20 cellular contexts compared by ENCODE assay signal in genomic region chr4:1572964-1573720, GRCh38.
A peak's percentile ranks its signal among the peaks of the same experiment; 100 is the strongest.
DNase-seq lines count a peak whose midpoint lies in the region; FAIRE-seq and TF ChIP-seq lines count a peak whose summit lies in the region.
"Had no signal": no experiment of that assay in that cellular context is flagged by ENCODE, and none has a peak within 500 bp of the region (broad histone marks: within the 10 kb centered on the region; RNA-seq: fewer than 3 reads in every experiment).

No MANE protein-coding gene starts in this region.

- TF ChIP-seq POLR2A in GM12891 (IDR thresholded peaks at IDR 0.05; ENCODE audit: low read depth, low read length), result no peak

- no peak overlapping the region for H3K4ac ChIP-seq in neuronal stem cell (ENCODE audit: low read length)

- H3K4me3 ChIP-seq in neuronal stem cell (ENCODE audit: low read length in 2 of 2) (peak overlapping the region in 1 of 2 donors; percentile 29), ascending aorta (no peak overlapping the region)
- H3K4me3 ChIP-seq: SJSA1 had no signal

- TF ChIP-seq CTCF in chondrocyte (IDR thresholded peaks at IDR 0.05) (no peak), ascending aorta (IDR thresholded peaks at IDR 0.05) (no peak), GM10248 (IDR thresholded peaks at IDR 0.05; ENCODE audit: control extremely low read depth, extremely low read depth, low read depth, missing control alignments) (no peak)

- H4K8ac ChIP-seq in neuronal stem cell (ENCODE audit: low read depth, low read length), result no peak overlapping the region

- WGBS in neuronal stem cell (ENCODE audit: extremely low coverage in 2 of 2, insufficient read length in 2 of 2, insufficient replicate concordance in 1 of 2), 2 donors, result 100% methylated on average over 2 of the region's 2 CpGs

- no peak overlapping the region for H2AK5ac ChIP-seq in neuronal stem cell (ENCODE audit: low read depth, low read length)

- FAIRE-seq in GM12891 (lab: Jason Lieb, UNC), result peak; percentile 77

- H3K27me3 Mint-ChIP-seq in chondrocyte (ENCODE audit: low read depth), result no peaks in the 10 kb centered on the region

- no peak overlapping the region for H2BK5ac ChIP-seq in neuronal stem cell (ENCODE audit: low read length)

- no peak overlapping the region for H2AFZ ChIP-seq in neuronal stem cell (ENCODE audit: low read length)

- H3K27ac ChIP-seq in neuronal stem cell (replicated peaks; ENCODE audit: low read length) (no peak overlapping the region), ascending aorta (no peak overlapping the region)
- H3K27ac ChIP-seq: HL-60, SJSA1 had no signal

- H3K4me1 ChIP-seq in neuronal stem cell (ENCODE audit: control insufficient read depth in 2 of 2, insufficient read depth in 1 of 2, low read depth in 1 of 2, low read length in 2 of 2) (peaks cover under 1 to 23% of the 10 kb centered on the region in 2 donors), ascending aorta (peaks cover 0 to under 1% of the 10 kb centered on the region in 2 donors)
- H3K4me1 ChIP-seq: SJSA1 had no signal

- H3K27me3 ChIP-seq in neuronal stem cell (ENCODE audit: control insufficient read depth in 3 of 3, insufficient read depth in 3 of 3, low read depth in 1 of 3, low read length in 3 of 3) (peaks cover 0 to 64% (median 0%) of the 10 kb centered on the region in 3 experiments), ascending aorta (no peaks in the 10 kb centered on the region)
- H3K27me3 ChIP-seq: SJSA1 had no signal

- H3K27ac Mint-ChIP-seq in chondrocyte (ENCODE audit: unreplicated experiment), result no peak overlapping the region

- CTCF ChIA-PET in HEK293T (lab: Yijun Ruan, JAX), result interaction anchor here (1.2 kb wide), 1 partner anchor 56 kb away, joined by 5 read pairs; no protein-coding TSS in a partner anchor
- CTCF ChIA-PET in GM10248 (lab: Yijun Ruan, JAX), result no interaction called here

- intact Hi-C loops in ascending aorta (cut with DNase I), result no loop called here

- H3K18ac ChIP-seq in neuronal stem cell (ENCODE audit: low read length), result no peak overlapping the region

- no peaks in the 10 kb centered on the region for H3K9me3 ChIP-seq in neuronal stem cell (replicated peaks in 1 of 2; ENCODE audit: control insufficient read depth in 2 of 2, insufficient read depth in 1 of 2, low read depth in 1 of 2, low read length in 2 of 2)
- H3K9me3 ChIP-seq in ascending aorta, result no peaks in the 10 kb centered on the region
- H3K9me3 ChIP-seq: SJSA1 had no signal

- H3K4me3 Mint-ChIP-seq in chondrocyte (ENCODE audit: unreplicated experiment), result no peak overlapping the region

- no peak overlapping the region for H2BK12ac ChIP-seq in neuronal stem cell (ENCODE audit: low read length)

- peaks cover 0 to 3% of the 10 kb centered on the region in 2 donors for H3K36me3 ChIP-seq in neuronal stem cell (replicated peaks in 1 of 2; ENCODE audit: control insufficient read depth in 2 of 2, insufficient read depth in 2 of 2, low read length in 2 of 2)
- no peaks in the 10 kb centered on the region for H3K36me3 ChIP-seq in ascending aorta
- H3K36me3 ChIP-seq: SJSA1 had no signal

- no peaks in the 10 kb centered on the region for H3K4me1 Mint-ChIP-seq in chondrocyte (ENCODE audit: low read depth)

- peak overlapping the region; percentile 38 for H3K9ac ChIP-seq in neuronal stem cell (ENCODE audit: low read depth, low read length, poor library complexity)

- no peak overlapping the region for H2BK15ac ChIP-seq in neuronal stem cell (ENCODE audit: low read length)

- H2BK120ac ChIP-seq in neuronal stem cell (ENCODE audit: low read depth, low read length), result no peak overlapping the region

- no peak overlapping the region for H3K23ac ChIP-seq in neuronal stem cell (ENCODE audit: low read depth, low read length, poor library complexity)

- POLR2A ChIA-PET in HEK293T (lab: Yijun Ruan, JAX), result interaction anchor here (1.0 kb wide), 1 partner anchor 226 kb away, joined by 3 read pairs; the partner anchor contains the start of gene UVSSA
- POLR2A ChIA-PET in GM10248 (lab: Yijun Ruan, JAX), result interaction anchor here (0.5 kb wide), 1 partner anchor 130 kb away, joined by 3 read pairs; no protein-coding TSS in a partner anchor

- peaks cover 2% of the 10 kb centered on the region for H3K79me1 ChIP-seq in neuronal stem cell (ENCODE audit: low read depth, low read length)

- no peaks in the 10 kb centered on the region for H3K9me3 Mint-ChIP-seq in chondrocyte (ENCODE audit: low read depth)

- H4K91ac ChIP-seq in neuronal stem cell (ENCODE audit: low read depth, low read length, poor library complexity), result no peak overlapping the region

- no peaks in the 10 kb centered on the region for H3K36me3 Mint-ChIP-seq in chondrocyte (ENCODE audit: low read depth)

- DNase-seq in GM12891 (ENCODE audit: insufficient read length, low spot score) (no peak), HEK293T (ENCODE audit: extremely low spot score) (no peak), chondrocyte (ENCODE audit: low spot score) (peak; percentile 15), neuronal stem cell (ENCODE audit: low spot score) (no peak), ascending aorta (ENCODE audit: low spot score in 2 of 2) (no peak), NCI-H2107 (lab: John Stamatoyannopoulos, UW) (no peak), NCI-H1105 treated with DMSO at 0.1 percent for 48 hours (lab: John Stamatoyannopoulos, UW) (no peak), GM10248 (ENCODE audit: extremely low spot score) (no peak)
- DNase-seq: DMS53, GOT3, KBM-7, NCI-H1436, NCI-H2029, NCI-H2171 treated with DMSO at 0.1 percent for 48 hours, NCI-H446 treated with DMSO at 0.1 percent for 48 hours, OCI-M1, RPMI8226, SW 1271 had no signal

- no peak overlapping the region for H3K14ac ChIP-seq in neuronal stem cell (ENCODE audit: low read length)

- no peak overlapping the region for H3K4me2 ChIP-seq in neuronal stem cell (ENCODE audit: insufficient read depth, low read length, poor library complexity, severe bottlenecking)

TF ChIP-seq in GM12891, 5 proteins besides CTCF, POLR2A, EP300 and RAD21:
- TF ChIP-seq PAX5 (IDR thresholded peaks at IDR 0.05; ENCODE audit: insufficient read depth, low read length, severe bottlenecking) (no peak), TAF1 (IDR thresholded peaks at IDR 0.05; ENCODE audit: low read depth, low read length) (no peak), POU2F2 (IDR thresholded peaks at IDR 0.05; ENCODE audit: low read depth, low read length) (no peak)

TF ChIP-seq in HEK293T, 16 proteins besides CTCF, POLR2A, EP300 and RAD21:
- TF ChIP-seq ZNF384 (IDR thresholded peaks at IDR 0.05), result no peak
- peak; percentile 48; the same call in 1 of the 2 replicates for TF ChIP-seq TARDBP (IDR thresholded peaks at IDR 0.05)
